In the genomic region with DNA sequence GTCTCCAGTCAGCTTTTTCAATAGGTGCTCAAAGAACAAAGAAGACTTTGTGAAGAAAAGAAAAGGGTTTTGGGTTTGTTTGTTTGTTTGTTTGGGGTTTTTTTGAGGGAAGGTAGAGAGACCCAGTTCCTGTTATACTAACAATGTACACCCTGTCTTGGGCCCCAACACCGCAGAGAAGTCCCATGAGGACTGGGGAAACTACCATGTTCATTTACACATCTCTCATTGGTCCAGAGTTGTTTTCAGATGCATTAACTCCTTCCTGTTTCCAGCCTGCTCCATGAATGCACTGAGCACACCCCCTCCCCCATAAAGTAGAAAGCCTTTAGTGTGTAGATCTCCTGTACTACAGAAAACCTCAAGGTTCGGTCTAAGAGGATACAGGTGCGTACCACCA, we compare ENCODE assay signal across 17 cellular contexts. TPM values are rescaled to one million over a fixed set of nuclear protein-coding genes. Genes with fewer than 3 reads are reported as not detected.
DNase-seq lines count a peak whose midpoint lies in the region; ATAC-seq and TF ChIP-seq lines count a peak whose summit lies in the region.
"Had no signal": no experiment of that assay in that cellular context is flagged by ENCODE, and none has a peak within 500 bp of the region (broad histone marks: within the 10 kb centered on the region; RNA-seq: fewer than 3 reads in every experiment).

No MANE protein-coding gene starts in this region.

- H3K27ac ChIP-seq in esophagus squamous epithelium, result no peak overlapping the region
- no peak overlapping the region for H3K27ac ChIP-seq in vagina
- no peak overlapping the region for H3K27ac ChIP-seq in trophoblast cell (ENCODE audit: low read depth, low read length)
- H3K27ac ChIP-seq: cardiac muscle cell, thoracic aorta had no signal

- no peak overlapping the region for H2BK12ac ChIP-seq in trophoblast cell (ENCODE audit: low read length)

- no peak overlapping the region for H3K23ac ChIP-seq in trophoblast cell (ENCODE audit: low read length)

- H3K27me3 ChIP-seq in esophagus squamous epithelium, result peaks cover 0 to 9% (median 0%) of the 10 kb centered on the region in 4 donors
- no peaks in the 10 kb centered on the region for H3K27me3 ChIP-seq in vagina
- no peaks in the 10 kb centered on the region for H3K27me3 ChIP-seq in trophoblast cell (ENCODE audit: insufficient read depth, low read length)

- H3K4ac ChIP-seq in trophoblast cell (ENCODE audit: low read depth, low read length), result no peak overlapping the region

- TF ChIP-seq CTCF in esophagus squamous epithelium (IDR thresholded peaks at IDR 0.05), result no peak
- no peak for TF ChIP-seq CTCF in vagina (IDR thresholded peaks at IDR 0.05)

- ATAC-seq in GM18907 (IDR thresholded peaks at IDR 0.05; ENCODE audit: unreplicated experiment), result peak; percentile 93
- ATAC-seq in HG02588 (IDR thresholded peaks at IDR 0.05; ENCODE audit: unreplicated experiment), result peak; percentile 96
- peak; percentile 98 for ATAC-seq in HG03354 (IDR thresholded peaks at IDR 0.05; ENCODE audit: poor library complexity, severe bottlenecking, unreplicated experiment)
- ATAC-seq: activated CD8-positive, alpha-beta T cell treated with anti-CD3 and anti-CD28 coated beads, Interleukin-2, amount 10 ng/mL, durations not matched to agents 7 days and 5 days; left ventricle myocardium superior had no signal

- no peak for DNase-seq in esophagus squamous epithelium (lab: John Stamatoyannopoulos, UW)
- DNase-seq in vagina (ENCODE audit: extremely low spot score in 2 of 2), result no peak
- no peak for DNase-seq in UCSD-AML1 (lab: John Stamatoyannopoulos, UW; ENCODE audit: unreplicated experiment)
- DNase-seq in trophoblast cell, result no peak
- DNase-seq: activated CD8-positive, alpha-beta T cell treated with anti-CD3 and anti-CD28 coated beads, Interleukin-2, amount 10 ng/mL, durations not matched to agents 7 days and 5 days; activated naive CD4-positive, alpha-beta T cell; head of caudate nucleus; left ventricle myocardium superior; NCI-H1105; NCI-H526; RPMI8226 had no signal

- TF ChIP-seq POLR2A in esophagus squamous epithelium (IDR thresholded peaks at IDR 0.05) (no peak), vagina (IDR thresholded peaks at IDR 0.05) (no peak)

- H3K4me2 ChIP-seq in trophoblast cell (ENCODE audit: low read length), result no peak overlapping the region

- intact Hi-C loops in esophagus squamous epithelium (cut with DNase I) (no loop called here), vagina (cut with DNase I) (no loop called here)

- H3K4me3 ChIP-seq in esophagus squamous epithelium, result no peak overlapping the region
- H3K4me3 ChIP-seq in vagina, result no peak overlapping the region
- no peak overlapping the region for H3K4me3 ChIP-seq in trophoblast cell (ENCODE audit: low read depth, low read length)
- H3K4me3 ChIP-seq: cardiac muscle cell, thoracic aorta had no signal

- H2AFZ ChIP-seq in trophoblast cell (ENCODE audit: insufficient read depth, low read length, poor library complexity), result no peak overlapping the region

- H3K9ac ChIP-seq in trophoblast cell (ENCODE audit: low read length), result no peak overlapping the region

- no peak overlapping the region for H4K91ac ChIP-seq in trophoblast cell (ENCODE audit: low read depth, low read length)

- no peak overlapping the region for H2BK5ac ChIP-seq in trophoblast cell (ENCODE audit: low read depth, low read length, poor library complexity)

- no peak overlapping the region for H4K12ac ChIP-seq in trophoblast cell (ENCODE audit: low read depth, low read length)

- H3K14ac ChIP-seq in trophoblast cell (ENCODE audit: low read length), result no peak overlapping the region

- H3K18ac ChIP-seq in trophoblast cell (ENCODE audit: low read length), result no peak overlapping the region

- H3K79me2 ChIP-seq in trophoblast cell (ENCODE audit: control insufficient read depth, insufficient read depth, low read length, poor library complexity), result no peaks in the 10 kb centered on the region

- no peak overlapping the region for H2BK120ac ChIP-seq in trophoblast cell (ENCODE audit: insufficient read depth, low read length, poor library complexity)

- H3K36me3 ChIP-seq in esophagus squamous epithelium (no peaks in the 10 kb centered on the region), vagina (no peaks in the 10 kb centered on the region), trophoblast cell (ENCODE audit: control insufficient read depth in 1 of 2, insufficient read depth in 2 of 2, low read length in 2 of 2) (no peaks in the 10 kb centered on the region)
- H3K36me3 ChIP-seq: cardiac muscle cell, thoracic aorta had no signal

- no peaks in the 10 kb centered on the region for H3K4me1 ChIP-seq in esophagus squamous epithelium
- no peaks in the 10 kb centered on the region for H3K4me1 ChIP-seq in vagina
- no peaks in the 10 kb centered on the region for H3K4me1 ChIP-seq in trophoblast cell (ENCODE audit: control insufficient read depth in 1 of 2, insufficient read depth in 2 of 2, low read length in 2 of 2)

- no peak overlapping the region for H4K8ac ChIP-seq in trophoblast cell (ENCODE audit: low read depth, low read length)

- no peaks in the 10 kb centered on the region for H3K79me1 ChIP-seq in trophoblast cell (ENCODE audit: low read length)

- H2AK5ac ChIP-seq in trophoblast cell (ENCODE audit: low read length), result no peak overlapping the region

- no peaks in the 10 kb centered on the region for H3K9me3 ChIP-seq in esophagus squamous epithelium
- H3K9me3 ChIP-seq in vagina, result no peaks in the 10 kb centered on the region
- no peaks in the 10 kb centered on the region for H3K9me3 ChIP-seq in trophoblast cell (ENCODE audit: insufficient read depth, low read depth, low read length)
- H3K9me3 ChIP-seq: thoracic aorta had no signal

- 50 to 55% methylated on average over 3 of the region's 3 CpGs for WGBS in esophagus squamous epithelium, 2 donors
- WGBS in trophoblast cell (ENCODE audit: extremely low coverage, insufficient coverage, insufficient read length), result no CpG with 5 or more reads among the region's 3 CpGs

RNA-seq across cellular contexts. Expression of a gene that starts 51.1 kb away (rescaled TPM):
- 1 to 10 TPM in 1 of 4 donors, under 1 TPM in 2, not detected in 1; 0.09 to 1.7 (median 0.23) TPM for total RNA-seq in esophagus squamous epithelium
- 0.49 TPM for total RNA-seq in vagina
- polyA plus RNA-seq in trophoblast cell (2013), result 0.18 and 0.22 TPM in 2 replicates
- total RNA-seq: activated CD8-positive, alpha-beta T cell treated with anti-CD3 and anti-CD28 coated beads, Interleukin-2, amount 10 ng/mL, durations not matched to agents 7 days and 5 days; H4 had no signal
